In genomic region chr5:61758711-61759110, GRCh38 we compare ENCODE assay signal across 20 cellular contexts.
"Had no signal": no experiment of that assay in that cellular context is flagged by ENCODE, and none has a peak within 500 bp of the region (broad histone marks: within the 10 kb centered on the region; RNA-seq: fewer than 3 reads in every experiment).

No MANE protein-coding gene starts in this region.

- H3K4me3 ChIP-seq: coronary artery, hepatocyte, lung, sigmoid colon, skin epidermis, stomach had no signal

- DNase-seq: effector CD4-positive, alpha-beta T cell; endodermal cell; erythroblast; foreskin melanocyte; head of caudate nucleus; kidney; left cardiac atrium; left ventricle myocardium superior; mesendoderm; naive thymus-derived CD8-positive, alpha-beta T cell; posterior cingulate gyrus; sigmoid colon; stimulated activated CD4-positive, alpha-beta T cell treated with anti-CD3 and anti-CD28 coated beads, Interleukin-12 subunit alpha, Interleukin-12 subunit beta, amount 100 ng/mL, for 4 hours; stimulated activated naive CD4-positive, alpha-beta T cell; stomach; trophoblast cell had no signal

- H3K79me2 ChIP-seq: hepatocyte had no signal

- H2AFZ ChIP-seq: hepatocyte had no signal

- H3K36me3 ChIP-seq: sigmoid colon, stomach had no signal

- H3K4me1 ChIP-seq: sigmoid colon, stomach had no signal

- H3K4me2 ChIP-seq: hepatocyte had no signal

- H3K27ac ChIP-seq: coronary artery, hepatocyte, sigmoid colon, skin epidermis, stomach had no signal

- H3K27me3 ChIP-seq: hepatocyte, sigmoid colon, stomach had no signal

- ATAC-seq: left cardiac atrium; left ventricle myocardium superior; naive thymus-derived CD8-positive, alpha-beta T cell had no signal

- H3K9me3 ChIP-seq: sigmoid colon had no signal
